ENCODE assay signal across 9 cellular contexts in the genomic region with DNA sequence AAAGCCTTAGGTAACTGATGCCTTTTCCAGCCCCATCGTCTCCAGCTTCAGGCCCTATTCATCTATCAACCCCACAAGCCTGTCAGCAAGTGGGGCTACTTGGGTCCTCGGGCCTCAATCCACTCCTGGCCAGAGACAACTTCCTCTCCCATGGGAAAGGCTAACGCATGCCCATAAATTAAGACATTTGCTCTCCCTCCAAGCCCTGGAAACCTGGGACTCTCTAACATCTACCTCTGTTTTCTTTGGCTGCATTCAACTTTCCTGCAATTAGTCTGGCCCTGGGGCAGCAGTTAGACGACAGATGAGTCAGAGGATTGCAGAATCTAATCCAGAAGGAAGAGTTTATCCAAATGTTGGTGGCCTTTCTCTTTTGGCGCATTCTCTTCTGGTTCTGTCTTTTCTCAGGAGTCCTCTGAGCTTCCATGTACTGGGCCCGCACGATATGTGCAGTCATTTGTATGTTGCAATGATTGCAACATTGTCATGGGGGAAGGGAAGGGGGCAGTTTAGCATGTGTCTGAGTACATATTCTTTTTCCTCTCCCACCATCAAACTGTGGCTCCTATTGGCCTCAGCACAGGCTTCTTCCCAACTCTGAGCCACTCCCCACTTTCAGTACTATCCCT. TPM values are rescaled to one million over a fixed set of nuclear protein-coding genes. Genes with fewer than 3 reads are reported as not detected.
DNase-seq lines count a peak whose midpoint lies in the region; ATAC-seq, FAIRE-seq and TF ChIP-seq lines count a peak whose summit lies in the region.
"Had no signal": no experiment of that assay in that cellular context is flagged by ENCODE, and none has a peak within 500 bp of the region (broad histone marks: within the 10 kb centered on the region; RNA-seq: fewer than 3 reads in every experiment).

No MANE protein-coding gene starts in this region.

- no peaks in the 10 kb centered on the region for H3K27me3 Mint-ChIP-seq in osteocyte (ENCODE audit: unreplicated experiment)
- H3K27me3 Mint-ChIP-seq: dendritic cell treated with granulocyte-macrophage colony-stimulating factor and Interleukin-4, amounts not matched to agents 40 ng/mL and 50 ng/mL, for 4 days had no signal

- H3K27me3 ChIP-seq in PC-9 (ENCODE audit: insufficient read depth, low read depth), result no peaks in the 10 kb centered on the region

- DNase-seq in EL (peak; percentile 99), PC-9 (peak; percentile 27 to 81), epithelial cell of prostate (ENCODE audit: low read depth, low spot score) (peak; percentile 20), osteocyte (ENCODE audit: extremely low spot score, unreplicated experiment) (no peak), GM19239 (ENCODE audit: insufficient read length, low spot score) (no peak), NCI-H1694 (lab: John Stamatoyannopoulos, UW) (no peak), NCI-H2029 (lab: John Stamatoyannopoulos, UW) (no peak)

- peaks cover 24% of the 10 kb centered on the region for H3K4me1 Mint-ChIP-seq in osteocyte (ENCODE audit: unreplicated experiment)

- peaks cover 18% of the 10 kb centered on the region; the same call in 1 of the 2 replicates for H3F3A ChIP-seq in PC-9 (ENCODE audit: insufficient read depth, low read depth)

- no TSS peak for BruUV-seq in PC-9 (replicated peaks; lab: Mats Ljungman, UMichigan)

- H3K27ac Mint-ChIP-seq in osteocyte (ENCODE audit: unreplicated experiment), result peak overlapping the region; percentile 76
- H3K27ac Mint-ChIP-seq: dendritic cell treated with granulocyte-macrophage colony-stimulating factor and Interleukin-4, amounts not matched to agents 40 ng/mL and 50 ng/mL, for 4 days had no signal

- H4K20me1 ChIP-seq in PC-9 (ENCODE audit: insufficient read depth), result peaks cover 13% of the 10 kb centered on the region; the same call in 1 of the 2 replicates

- H3K9me2 ChIP-seq in PC-9 (ENCODE audit: insufficient read depth), result no peaks in the 10 kb centered on the region

- ATAC-seq in HG03469 (IDR thresholded peaks at IDR 0.05; ENCODE audit: unreplicated experiment), result no peak

- no peak overlapping the region for H3K4me2 ChIP-seq in PC-9

- CTCF ChIA-PET in PC-9 (lab: Charles Lee), result interaction anchor here (0.6 to 0.7 kb wide), 2 partner anchors 21 to 98 kb away, joined by 3 read pairs; no protein-coding TSS in a partner anchor

- no peak overlapping the region for H3K27ac ChIP-seq in PC-9
- no peak overlapping the region for H3K27ac ChIP-seq in epithelial cell of prostate

- no peak overlapping the region for H3K4me3 ChIP-seq in PC-9

- POLR2A ChIA-PET in PC-9 (lab: Charles Lee; ENCODE audit: unreplicated experiment), result no interaction called here

- peaks cover 11% of the 10 kb centered on the region for H3K36me3 Mint-ChIP-seq in osteocyte (ENCODE audit: unreplicated experiment)

- no peaks in the 10 kb centered on the region for H3K9me3 ChIP-seq in PC-9 (ENCODE audit: insufficient read depth, low read depth)

- TF ChIP-seq CTCF in PC-9 (conservative IDR thresholded peaks at IDR 0.05) (no peak), osteocyte (IDR thresholded peaks at IDR 0.05) (no peak)

- no peaks in the 10 kb centered on the region for H3K9me3 Mint-ChIP-seq in osteocyte (ENCODE audit: unreplicated experiment)
- H3K9me3 Mint-ChIP-seq: dendritic cell treated with granulocyte-macrophage colony-stimulating factor and Interleukin-4, amounts not matched to agents 40 ng/mL and 50 ng/mL, for 4 days had no signal

- FAIRE-seq in GM19239 (lab: Jason Lieb, UNC), result no peak

- intact Hi-C loops in PC-9 (cut with micrococcal nuclease; ENCODE audit: unreplicated experiment), result no loop called here

- H2AFZ ChIP-seq in PC-9, result no peak overlapping the region

- H3K4me3 Mint-ChIP-seq in osteocyte (ENCODE audit: unreplicated experiment), result no peak overlapping the region
- H3K4me3 Mint-ChIP-seq: dendritic cell treated with granulocyte-macrophage colony-stimulating factor and Interleukin-4, amounts not matched to agents 40 ng/mL and 50 ng/mL, for 4 days had no signal

- no peaks in the 10 kb centered on the region for H3K36me3 ChIP-seq in PC-9 (ENCODE audit: low read depth)

- no peaks in the 10 kb centered on the region for H3K79me2 ChIP-seq in PC-9 (ENCODE audit: low read depth)

- H3K4me1 ChIP-seq in PC-9 (replicated peaks; ENCODE audit: insufficient read depth), result peaks cover 11% of the 10 kb centered on the region

RNA-seq across cellular contexts. Expression of gene NAV1, which starts 54.4 kb away (rescaled TPM):
- 44.5 and 45.3 TPM in 2 replicates for total RNA-seq in PC-9 (2021)
- total RNA-seq in osteocyte, result 286 and 288 TPM in 2 replicates

Comparison
In these comparisons a context has a peak if more than half of its experiments do, and no peak if none do; other contexts are left out.
1. DNase-seq: peak in EL (single experiment), PC-9 (2 of 2) and epithelial cell of prostate (single experiment); none in osteocyte (single experiment), GM19239 (single experiment), NCI-H1694 (single experiment) and NCI-H2029 (single experiment).